ENCODE assay signal across 8 cellular contexts in genomic region chr5:123813937-123814624, GRCh38.
DNase-seq lines count a peak whose midpoint lies in the region; ATAC-seq and TF ChIP-seq lines count a peak whose summit lies in the region.

No MANE protein-coding gene starts in this region.

- intact Hi-C loops in Right ventricle myocardium inferior (cut with DNase I) (loop anchor here (2.0 to 10.0 kb wide), 5 partner anchors 57 to 841 kb away; no protein-coding TSS in a partner anchor), cardiac septum (cut with DNase I) (loop anchor here (2.0 to 5.0 kb wide), 3 partner anchors 61 to 117 kb away; no protein-coding TSS in a partner anchor), esophagus squamous epithelium (cut with DNase I) (no loop called here), sigmoid colon (cut with DNase I) (no loop called here)
- intact Hi-C loops in activated CD4-positive, alpha-beta T cell treated with anti-CD3 and anti-CD28 coated beads, Interleukin-2, amount 10 ng/mL, durations not matched to agents 24 days and 14 days (cut with micrococcal nuclease), result no loop called here

- H3K27me3 Mint-ChIP-seq in activated CD4-positive, alpha-beta T cell treated with anti-CD3 and anti-CD28 coated beads, Interleukin-2, amount 10 ng/mL, durations not matched to agents 24 days and 14 days, result no peaks in the 10 kb centered on the region

- peak overlapping the region in 3 of 4 donors; percentile 10 to 65 (median 28) for H3K27ac ChIP-seq in esophagus squamous epithelium
- H3K27ac ChIP-seq in sigmoid colon, result peak overlapping the region in 3 of 4 donors; percentile 34 to 56 (median 34)

- H3K27ac Mint-ChIP-seq in activated CD4-positive, alpha-beta T cell treated with anti-CD3 and anti-CD28 coated beads, Interleukin-2, amount 10 ng/mL, durations not matched to agents 24 days and 14 days, result no peak overlapping the region

- H3K36me3 ChIP-seq in esophagus squamous epithelium, result no peaks in the 10 kb centered on the region
- H3K36me3 ChIP-seq in sigmoid colon, result no peaks in the 10 kb centered on the region

- no peaks in the 10 kb centered on the region for H3K4me1 Mint-ChIP-seq in activated CD4-positive, alpha-beta T cell treated with anti-CD3 and anti-CD28 coated beads, Interleukin-2, amount 10 ng/mL, durations not matched to agents 24 days and 14 days

- H3K36me3 Mint-ChIP-seq in activated CD4-positive, alpha-beta T cell treated with anti-CD3 and anti-CD28 coated beads, Interleukin-2, amount 10 ng/mL, durations not matched to agents 24 days and 14 days (ENCODE audit: low read depth), result no peaks in the 10 kb centered on the region

- 35 to 38% methylated on average over 10 of the region's 10 CpGs for WGBS in esophagus squamous epithelium, 2 donors
- 71 to 84% methylated on average over 10 of the region's 10 CpGs for WGBS in sigmoid colon, 2 donors

- no peak for DNase-seq in Right ventricle myocardium inferior (ENCODE audit: missing footprints)
- DNase-seq in cardiac septum (ENCODE audit: low spot score), result no peak
- DNase-seq in NCI-H748 treated with DMSO at 0.1 percent for 48 hours (lab: John Stamatoyannopoulos, UW), result peak; percentile 95
- DNase-seq in esophagus squamous epithelium (lab: John Stamatoyannopoulos, UW), result no peak
- DNase-seq in sigmoid colon, result no peak
- no peak for DNase-seq in activated CD4-positive, alpha-beta T cell treated with anti-CD3 and anti-CD28 coated beads, Interleukin-2, amount 10 ng/mL, durations not matched to agents 24 days and 14 days
- DNase-seq in stimulated activated CD4-positive, alpha-beta T cell treated with anti-CD3 and anti-CD28 coated beads, Interleukin-2, amount 100 ng/mL, for 48 hours, result no peak

- ATAC-seq in Right ventricle myocardium inferior (peak; percentile 46), HG03571 (IDR thresholded peaks at IDR 0.05; ENCODE audit: unreplicated experiment) (no peak)

- no peak for TF ChIP-seq EP300 in sigmoid colon (IDR thresholded peaks at IDR 0.05)

- TF ChIP-seq POLR2A in esophagus squamous epithelium (IDR thresholded peaks at IDR 0.05), result no peak
- no peak for TF ChIP-seq POLR2A in sigmoid colon (IDR thresholded peaks at IDR 0.05)

- TF ChIP-seq CTCF in esophagus squamous epithelium (IDR thresholded peaks at IDR 0.05) (no peak), sigmoid colon (IDR thresholded peaks at IDR 0.05) (no peak)

- H3K4me3 ChIP-seq in esophagus squamous epithelium (no peak overlapping the region), sigmoid colon (no peak overlapping the region)

- H3K27me3 ChIP-seq in esophagus squamous epithelium (no peaks in the 10 kb centered on the region), sigmoid colon (no peaks in the 10 kb centered on the region)

- H3K4me1 ChIP-seq in esophagus squamous epithelium, result peaks cover 0 to 47% (median 29%) of the 10 kb centered on the region in 3 donors
- peaks cover 0 to 33% (median 17%) of the 10 kb centered on the region in 4 donors for H3K4me1 ChIP-seq in sigmoid colon

- H3K4me3 Mint-ChIP-seq in activated CD4-positive, alpha-beta T cell treated with anti-CD3 and anti-CD28 coated beads, Interleukin-2, amount 10 ng/mL, durations not matched to agents 24 days and 14 days, result no peak overlapping the region

- no peaks in the 10 kb centered on the region for H3K9me3 Mint-ChIP-seq in activated CD4-positive, alpha-beta T cell treated with anti-CD3 and anti-CD28 coated beads, Interleukin-2, amount 10 ng/mL, durations not matched to agents 24 days and 14 days

- H3K9me3 ChIP-seq in esophagus squamous epithelium (no peaks in the 10 kb centered on the region), sigmoid colon (no peaks in the 10 kb centered on the region)

Comparison
In these comparisons a context has a peak if more than half of its experiments do, and no peak if none do; other contexts are left out.
1. intact Hi-C loops: an anchor here in Right ventricle myocardium inferior (2.0 to 10.0 kb wide) and cardiac septum (2.0 to 5.0 kb wide); none called in esophagus squamous epithelium, sigmoid colon and activated CD4-positive, alpha-beta T cell treated with anti-CD3 and anti-CD28 coated beads, Interleukin-2, amount 10 ng/mL, durations not matched to agents 24 days and 14 days.